Comparison of ENCODE assay signal across 27 cellular contexts in genomic region chr13:50220938-50221337, GRCh38.
DNase-seq lines count a peak whose midpoint lies in the region; ATAC-seq and TF ChIP-seq lines count a peak whose summit lies in the region.
"Had no signal": no experiment of that assay in that cellular context is flagged by ENCODE, and none has a peak within 500 bp of the region (broad histone marks: within the 10 kb centered on the region; RNA-seq: fewer than 3 reads in every experiment).

No MANE protein-coding gene starts in this region.

- H3K36me3 ChIP-seq in OCI-LY7 (ENCODE audit: insufficient read depth, low read length): no peaks in the 10 kb centered on the region
- H3K36me3 ChIP-seq in upper lobe of left lung: no peaks in the 10 kb centered on the region
- H3K36me3 ChIP-seq: heart right ventricle, suprapubic skin had no signal

- peak in 2 of 4 donors; percentile 26 to 55 for TF ChIP-seq EP300 in upper lobe of left lung (IDR thresholded peaks at IDR 0.05)

- intact Hi-C loops in activated CD4-positive, alpha-beta T cell treated with anti-CD3 and anti-CD28 coated beads, Interleukin-2, amount 10 ng/mL, durations not matched to agents 24 days and 14 days (cut with micrococcal nuclease): loop anchor here (5.0 to 10.0 kb wide), 2 partner anchors 36 to 204 kb away; no protein-coding TSS in a partner anchor
- intact Hi-C loops in OCI-LY7 (cut with micrococcal nuclease; ENCODE audit: unreplicated experiment): no loop called here

- H3K9me2 ChIP-seq in OCI-LY7 (ENCODE audit: insufficient read depth, low read length): no peaks in the 10 kb centered on the region

- no peaks in the 10 kb centered on the region for H3K27me3 ChIP-seq in upper lobe of left lung
- H3K27me3 ChIP-seq: heart right ventricle, suprapubic skin had no signal

- H3K9me3 Mint-ChIP-seq in activated CD4-positive, alpha-beta T cell treated with anti-CD3 and anti-CD28 coated beads, Interleukin-2, amount 10 ng/mL, durations not matched to agents 24 days and 14 days: peaks cover 18% of the 10 kb centered on the region

- H3K9me3 ChIP-seq in OCI-LY7 (ENCODE audit: low read length) (no peaks in the 10 kb centered on the region; the same call in 1 of the 2 replicates), upper lobe of left lung (no peaks in the 10 kb centered on the region)

- H3K4me3 Mint-ChIP-seq in activated CD4-positive, alpha-beta T cell treated with anti-CD3 and anti-CD28 coated beads, Interleukin-2, amount 10 ng/mL, durations not matched to agents 24 days and 14 days: no peak overlapping the region
- H3K4me3 Mint-ChIP-seq: activated CD4-positive, alpha-beta memory T cell treated with anti-CD3 and anti-CD28 coated beads, Interleukin-2, amount 10 ng/mL, durations not matched to agents 7 days and 5 days; activated naive CD8-positive, alpha-beta T cell treated with anti-CD3 and anti-CD28 coated beads, Interleukin-2, amount 10 ng/mL, durations not matched to agents 7 days and 5 days; stimulated activated naive B cell treated with anti-CD40 and anti-IgM and Interleukin-4, amounts not matched to agents 10 μg/mL and 1 μg/mL and 100 μg/mL, for 72 hours had no signal

- no peak overlapping the region for H3K27ac Mint-ChIP-seq in activated CD4-positive, alpha-beta T cell treated with anti-CD3 and anti-CD28 coated beads, Interleukin-2, amount 10 ng/mL, durations not matched to agents 24 days and 14 days
- H3K27ac Mint-ChIP-seq: activated CD4-positive, alpha-beta memory T cell treated with anti-CD3 and anti-CD28 coated beads, Interleukin-2, amount 10 ng/mL, durations not matched to agents 7 days and 5 days; activated naive CD8-positive, alpha-beta T cell treated with anti-CD3 and anti-CD28 coated beads, Interleukin-2, amount 10 ng/mL, durations not matched to agents 7 days and 5 days; IgD-negative memory B cell; stimulated activated naive B cell treated with anti-CD40 and anti-IgM and Interleukin-4, amounts not matched to agents 10 μg/mL and 1 μg/mL and 100 μg/mL, for 72 hours had no signal

- H3K36me3 Mint-ChIP-seq in activated CD4-positive, alpha-beta T cell treated with anti-CD3 and anti-CD28 coated beads, Interleukin-2, amount 10 ng/mL, durations not matched to agents 24 days and 14 days (ENCODE audit: low read depth): no peaks in the 10 kb centered on the region
- H3K36me3 Mint-ChIP-seq: activated naive CD8-positive, alpha-beta T cell treated with anti-CD3 and anti-CD28 coated beads, Interleukin-2, amount 10 ng/mL, durations not matched to agents 7 days and 5 days had no signal

- no peak for TF ChIP-seq CTCF in OCI-LY7 (conservative IDR thresholded peaks at IDR 0.05; ENCODE audit: low read length)
- no peak for TF ChIP-seq CTCF in fibroblast of mammary gland (conservative IDR thresholded peaks at IDR 0.05; ENCODE audit: control insufficient read depth, insufficient read depth, low read depth, low read length)
- no peak for TF ChIP-seq CTCF in upper lobe of left lung (IDR thresholded peaks at IDR 0.05)

- no peak for ATAC-seq in upper lobe of left lung (ENCODE audit: low FRiP score in 2 of 2)
- ATAC-seq: A549, heart right ventricle, left cardiac atrium had no signal

- WGBS in upper lobe of left lung, 2 donors: 54 to 61% methylated on average over 4 of the region's 4 CpGs

- no peak for TF ChIP-seq POLR2A in upper lobe of left lung (IDR thresholded peaks at IDR 0.05)

- no peak overlapping the region for H2AFZ ChIP-seq in OCI-LY7 (ENCODE audit: low read length)

- CTCF ChIA-PET in OCI-LY7 (lab: Charles Lee; ENCODE audit: unreplicated experiment): no interaction called here

- H3K79me2 ChIP-seq in OCI-LY7 (ENCODE audit: insufficient read depth, low read depth, low read length): no peaks in the 10 kb centered on the region

- H3K4me3 ChIP-seq in OCI-LY7 (ENCODE audit: low read depth, low read length, poor library complexity, severe bottlenecking): no peak overlapping the region
- H3K4me3 ChIP-seq in fibroblast of mammary gland (ENCODE audit: control insufficient read depth, low read depth, low read length): no peak overlapping the region
- H3K4me3 ChIP-seq in upper lobe of left lung: no peak overlapping the region
- H3K4me3 ChIP-seq: A549, heart right ventricle, suprapubic skin had no signal

- no peak overlapping the region for H3K27ac ChIP-seq in OCI-LY7 (ENCODE audit: low read depth, low read length, poor library complexity, severe bottlenecking)
- H3K27ac ChIP-seq in upper lobe of left lung: peak overlapping the region in 3 of 4 donors; percentile 14 to 67 (median 45)
- H3K27ac ChIP-seq: A549, suprapubic skin had no signal

- H3K4me1 Mint-ChIP-seq in activated CD4-positive, alpha-beta T cell treated with anti-CD3 and anti-CD28 coated beads, Interleukin-2, amount 10 ng/mL, durations not matched to agents 24 days and 14 days: peaks cover 21% of the 10 kb centered on the region
- H3K4me1 Mint-ChIP-seq: activated naive CD8-positive, alpha-beta T cell treated with anti-CD3 and anti-CD28 coated beads, Interleukin-2, amount 10 ng/mL, durations not matched to agents 7 days and 5 days had no signal

- POLR2A ChIA-PET in OCI-LY7 (lab: Charles Lee): no interaction called here

- peaks cover 50% of the 10 kb centered on the region for H3K27me3 Mint-ChIP-seq in activated CD4-positive, alpha-beta T cell treated with anti-CD3 and anti-CD28 coated beads, Interleukin-2, amount 10 ng/mL, durations not matched to agents 24 days and 14 days

- H3K4me2 ChIP-seq in OCI-LY7 (ENCODE audit: low read length): 0 out of 2 replicates have a peak overlapping the region, but pooled peaks have one; percentile 15
- H3K4me2 ChIP-seq: A549 had no signal

- peaks cover 10% of the 10 kb centered on the region for H3K4me1 ChIP-seq in OCI-LY7 (ENCODE audit: insufficient read depth, low read length, poor library complexity, severe bottlenecking)
- peaks cover 0 to 7% (median 3%) of the 10 kb centered on the region in 4 donors for H3K4me1 ChIP-seq in upper lobe of left lung

- no peaks in the 10 kb centered on the region for H4K20me1 ChIP-seq in OCI-LY7 (ENCODE audit: insufficient read depth, low read length)

- BruUV-seq in OCI-LY7 (replicated peaks; lab: Mats Ljungman, UMichigan): no TSS peak

- DNase-seq in activated CD4-positive, alpha-beta T cell treated with anti-CD3 and anti-CD28 coated beads, Interleukin-2, amount 10 ng/mL, durations not matched to agents 24 days and 14 days: peak; percentile 32
- no peak for DNase-seq in activated CD4-positive, alpha-beta T cell treated with anti-CD3 and anti-CD28 coated beads for 48 hours
- DNase-seq in OCI-LY7 (ENCODE audit: low spot score): no peak
- peak; percentile 68 for DNase-seq in fibroblast of mammary gland (ENCODE audit: low read depth)
- peak in 1 of 2 donors; percentile 40 for DNase-seq in upper lobe of left lung
- no peak for DNase-seq in A172 (ENCODE audit: low spot score)
- DNase-seq in NCI-H2107 (lab: John Stamatoyannopoulos, UW): no peak
- DNase-seq in stimulated activated CD8-positive, alpha-beta memory T cell treated with anti-CD3 and anti-CD28 coated beads, Interleukin-4, amount 100 ng/mL, for 48 hours: no peak
- DNase-seq: activated CD4-positive, alpha-beta memory T cell treated with anti-CD3 and anti-CD28 coated beads, Interleukin-2, amount 10 ng/mL, durations not matched to agents 7 days and 5 days; activated effector memory CD4-positive, alpha-beta T cell treated with Interleukin-2 at 50 U/mL for 16 hours; activated naive CD8-positive, alpha-beta T cell treated with anti-CD3 and anti-CD28 coated beads, Interleukin-2, amount 10 ng/mL, durations not matched to agents 7 days and 5 days; cerebellar nuclear complex; DMS79 treated with DMSO at 0.1 percent for 48 hours; foreskin fibroblast; H7; heart right ventricle; left cardiac atrium; mesendoderm; NCI-H146; NCI-H510A; NK-92 treated with Interleukin-12 subunit alpha and Interleukin-12 subunit beta, amount 100 ng/mL, for 24 hours; small intestine; stimulated activated naive B cell treated with anti-CD40 and anti-IgM and Interleukin-4, amounts not matched to agents 10 μg/mL and 1 μg/mL and 100 μg/mL, for 72 hours; SW 1271 had no signal

Comparison
In these comparisons a context has a peak if more than half of its experiments do, and no peak if none do; other contexts are left out.
1. DNase-seq: peak in activated CD4-positive, alpha-beta T cell treated with anti-CD3 and anti-CD28 coated beads, Interleukin-2, amount 10 ng/mL, durations not matched to agents 24 days and 14 days (single experiment) and fibroblast of mammary gland (single experiment); none in activated CD4-positive, alpha-beta T cell treated with anti-CD3 and anti-CD28 coated beads for 48 hours (single experiment), OCI-LY7 (single experiment), A172 (single experiment), NCI-H2107 (single experiment) and stimulated activated CD8-positive, alpha-beta memory T cell treated with anti-CD3 and anti-CD28 coated beads, Interleukin-4, amount 100 ng/mL, for 48 hours (single experiment).